ENCODE assay signal across 8 cellular contexts in the genomic region with DNA sequence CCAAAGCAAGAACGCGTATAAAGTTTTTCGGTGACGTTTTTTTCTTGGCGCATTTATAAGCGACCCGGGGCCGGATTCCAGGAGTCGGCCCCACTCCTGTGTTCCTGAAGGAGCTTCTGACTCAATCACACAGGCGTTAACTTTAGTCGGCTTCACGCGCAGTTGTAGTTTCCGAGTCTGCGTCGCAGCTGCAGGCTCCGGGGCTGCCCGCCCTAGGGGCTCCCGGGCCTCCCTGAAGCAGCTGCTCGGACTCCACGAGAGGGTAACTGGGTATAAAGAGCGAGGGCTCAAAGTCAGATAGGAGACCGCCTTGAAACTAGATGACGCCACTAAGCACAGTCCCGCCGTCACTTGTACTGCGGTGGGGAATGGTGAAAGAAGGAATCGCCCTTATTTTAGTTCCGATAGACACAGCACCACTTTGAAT. TPM values are rescaled to one million over a fixed set of nuclear protein-coding genes. Genes with fewer than 3 reads are reported as not detected.
DNase-seq lines count a peak whose midpoint lies in the region; ATAC-seq and TF ChIP-seq lines count a peak whose summit lies in the region.

No MANE protein-coding gene starts in this region.

- H3K9me3 Mint-ChIP-seq in mesothelial cell of epicardium: no peaks in the 10 kb centered on the region

- peak overlapping the region; percentile 71 for H3K4me3 ChIP-seq in ectodermal cell (ENCODE audit: insufficient read depth, low read depth, low read length)
- peak overlapping the region; percentile 65 to 99 (median 73) for H3K4me3 ChIP-seq in subcutaneous abdominal adipose tissue (ENCODE audit: low read depth in 1 of 5, low read length in 5 of 5)

- peak overlapping the region; percentile 80 for H3K27ac ChIP-seq in ectodermal cell (ENCODE audit: insufficient read depth, low read depth, low read length, poor library complexity, severe bottlenecking)
- peak overlapping the region; percentile 100 for H3K27ac ChIP-seq in subcutaneous abdominal adipose tissue (ENCODE audit: low read depth, low read length)

- H3K27ac Mint-ChIP-seq in mesothelial cell of epicardium: peak overlapping the region; percentile 99

- TF ChIP-seq CTCF in mesothelial cell of epicardium (IDR thresholded peaks at IDR 0.05; ENCODE audit: unreplicated experiment): no peak

- H3K36me3 Mint-ChIP-seq in mesothelial cell of epicardium: no peaks in the 10 kb centered on the region

- peaks cover 38% of the 10 kb centered on the region for H3K4me1 Mint-ChIP-seq in mesothelial cell of epicardium

- H3K27me3 ChIP-seq in ectodermal cell (ENCODE audit: control insufficient read depth, insufficient read depth, low read length, poor library complexity, severe bottlenecking) (peaks cover 20% of the 10 kb centered on the region), subcutaneous abdominal adipose tissue (ENCODE audit: control insufficient read depth in 5 of 5, insufficient read depth in 4 of 5, low read length in 5 of 5) (no peaks in the 10 kb centered on the region)

- H3K9me3 ChIP-seq in ectodermal cell (ENCODE audit: control insufficient read depth, low read length) (no peaks in the 10 kb centered on the region), subcutaneous abdominal adipose tissue (ENCODE audit: control insufficient read depth in 5 of 5, low read length in 5 of 5) (no peaks in the 10 kb centered on the region)

- WGBS in ectodermal cell, 2 experiments: 3% methylated on average over 29 of the region's 29 CpGs

- H3K9ac ChIP-seq in subcutaneous abdominal adipose tissue (ENCODE audit: low read length in 5 of 5): peak overlapping the region; percentile 91 to 99 (median 96)

- H3K27me3 Mint-ChIP-seq in mesothelial cell of epicardium (ENCODE audit: low read depth): no peaks in the 10 kb centered on the region

- H3K4me1 ChIP-seq in ectodermal cell (ENCODE audit: control insufficient read depth, insufficient read depth, low read length) (peaks cover 18% of the 10 kb centered on the region), subcutaneous abdominal adipose tissue (ENCODE audit: control insufficient read depth in 5 of 5, insufficient read depth in 5 of 5, low read length in 5 of 5) (peaks cover 13 to 62% (median 50%) of the 10 kb centered on the region in 5 donors)

- peak overlapping the region; percentile 66 for H3K4me3 Mint-ChIP-seq in mesothelial cell of epicardium

- peak; percentile 20 for ATAC-seq in GM19455 (IDR thresholded peaks at IDR 0.05; ENCODE audit: unreplicated experiment)
- ATAC-seq in HG02798 (IDR thresholded peaks at IDR 0.05; ENCODE audit: poor library complexity, unreplicated experiment): no peak

- H3K36me3 ChIP-seq in ectodermal cell (ENCODE audit: control insufficient read depth, insufficient read depth, low read length): no peaks in the 10 kb centered on the region
- H3K36me3 ChIP-seq in subcutaneous abdominal adipose tissue (ENCODE audit: control insufficient read depth in 5 of 5, insufficient read depth in 5 of 5, low read length in 5 of 5): peaks cover 0 to 10% (median 6%) of the 10 kb centered on the region in 5 donors

- peak; percentile 36 to 52 for DNase-seq in AML-193 (lab: John Stamatoyannopoulos, UW)
- DNase-seq in LHCN-M2 (ENCODE audit: low read depth): peak; percentile 87
- DNase-seq in activated CD4-positive, alpha-beta T cell treated with anti-CD3 and anti-CD28 coated beads, Interleukin-2, amount 50 U/mL, for 1 hour: peak; percentile 54
- DNase-seq in mesothelial cell of epicardium (ENCODE audit: low spot score in 2 of 2, unreplicated experiment in 2 of 2): peak in 1 of 2 experiments; percentile 61

RNA-seq across cellular contexts. Expression of a gene that starts 0.8 kb away (rescaled TPM):
- 46.8 and 51.2 TPM in 2 replicates for total RNA-seq in LHCN-M2 (2014; rRNA removed)
- polyA plus RNA-seq in LHCN-M2 (2012): 21.1 TPM
- polyA plus RNA-seq in ectodermal cell (2013, experiment 1 of 4): 11.1 TPM
- polyA plus RNA-seq in ectodermal cell (2013, experiment 2 of 4): 12.9 TPM
- 9.3 TPM for polyA plus RNA-seq in ectodermal cell (2013, experiment 3 of 4)
- 9.0 TPM for polyA plus RNA-seq in ectodermal cell (2013, experiment 4 of 4)
- 22.0 to 25.1 TPM (median 23.4 TPM) in 3 replicates for total RNA-seq in mesothelial cell of epicardium

RNA-seq across cellular contexts. Expression of a gene that starts 10.1 kb away (rescaled TPM):
- 11.5 and 11.7 TPM in 2 replicates for total RNA-seq in LHCN-M2 (2014; rRNA removed)
- polyA plus RNA-seq in LHCN-M2 (2012): 11.7 TPM
- 45.6 TPM for polyA plus RNA-seq in ectodermal cell (2013, experiment 1 of 4)
- polyA plus RNA-seq in ectodermal cell (2013, experiment 2 of 4): 54.9 TPM
- polyA plus RNA-seq in ectodermal cell (2013, experiment 3 of 4): 33.7 TPM
- 37.7 TPM for polyA plus RNA-seq in ectodermal cell (2013, experiment 4 of 4)
- total RNA-seq in mesothelial cell of epicardium: 33.7 to 35.0 TPM (median 34.0 TPM) in 3 replicates

RNA-seq across cellular contexts. Expression of a gene that starts 21.2 kb away (rescaled TPM):
- total RNA-seq in LHCN-M2 (2014; rRNA removed) (23.3 and 25.0 TPM in 2 replicates), mesothelial cell of epicardium (19.8 to 22.9 TPM (median 20.0 TPM) in 3 replicates)
- 15.3 TPM for polyA plus RNA-seq in LHCN-M2 (2012)
- 26.1 TPM for polyA plus RNA-seq in ectodermal cell (2013, experiment 1 of 4)
- 20.9 TPM for polyA plus RNA-seq in ectodermal cell (2013, experiment 2 of 4)
- 25.2 TPM for polyA plus RNA-seq in ectodermal cell (2013, experiment 3 of 4)
- polyA plus RNA-seq in ectodermal cell (2013, experiment 4 of 4): 25.7 TPM

RNA-seq across cellular contexts. Expression of a gene that starts 23.6 kb away (rescaled TPM):
- total RNA-seq in LHCN-M2 (2014; rRNA removed) (14.2 and 14.9 TPM in 2 replicates), mesothelial cell of epicardium (33.6 to 41.5 TPM (median 33.8 TPM) in 3 replicates)
- polyA plus RNA-seq in LHCN-M2 (2012): 12.6 TPM
- 27.9 TPM for polyA plus RNA-seq in ectodermal cell (2013, experiment 1 of 4)
- polyA plus RNA-seq in ectodermal cell (2013, experiment 2 of 4): 25.9 TPM
- 30.3 TPM for polyA plus RNA-seq in ectodermal cell (2013, experiment 3 of 4)
- 28.9 TPM for polyA plus RNA-seq in ectodermal cell (2013, experiment 4 of 4)

RNA-seq across cellular contexts. Expression of a gene that starts 48.3 kb away (rescaled TPM):
- total RNA-seq in LHCN-M2 (2014; rRNA removed): 1.2 and 2.5 TPM in 2 replicates
- 1.1 TPM for polyA plus RNA-seq in LHCN-M2 (2012)
- polyA plus RNA-seq in ectodermal cell (2013, experiment 1 of 4): not detected
- polyA plus RNA-seq in ectodermal cell (2013, experiment 2 of 4): not detected
- polyA plus RNA-seq in ectodermal cell (2013, experiment 3 of 4): not detected
- not detected for polyA plus RNA-seq in ectodermal cell (2013, experiment 4 of 4)
- not detected in 3 replicates for total RNA-seq in mesothelial cell of epicardium
